Comparison of ENCODE assay signal across 1 cellular context in the genomic region with DNA sequence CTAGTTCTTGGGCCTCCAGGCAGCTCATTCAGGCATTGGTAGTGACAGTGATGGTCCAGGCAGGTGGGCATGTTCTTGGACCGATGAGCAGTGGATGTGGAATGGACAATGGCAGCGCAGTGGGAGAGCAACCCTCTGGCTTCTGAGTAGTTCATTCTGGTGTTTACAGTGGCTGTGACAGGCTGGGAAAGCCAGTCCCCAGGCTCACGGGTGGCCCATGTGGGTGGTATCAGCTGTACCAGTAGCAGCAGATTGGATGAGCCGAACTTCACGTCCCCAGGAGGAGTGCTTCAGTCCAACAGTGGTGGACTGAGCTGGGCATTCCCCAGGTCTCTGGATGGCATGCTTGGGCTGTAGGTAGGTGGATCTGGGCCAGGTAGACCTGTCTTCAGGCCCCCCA.
TF ChIP-seq lines count a peak whose summit lies in the region.

No MANE protein-coding gene starts in this region.

TF ChIP-seq in H1, 55 proteins besides CTCF, POLR2A, EP300 and RAD21:
- TF ChIP-seq CHD7 (IDR thresholded peaks at IDR 0.05; ENCODE audit: insufficient replicate concordance, low read length), result no peak
- no peak for TF ChIP-seq ATF2 (IDR thresholded peaks at IDR 0.05; ENCODE audit: low read length)
